19 cellular contexts compared by ENCODE assay signal in the genomic region with DNA sequence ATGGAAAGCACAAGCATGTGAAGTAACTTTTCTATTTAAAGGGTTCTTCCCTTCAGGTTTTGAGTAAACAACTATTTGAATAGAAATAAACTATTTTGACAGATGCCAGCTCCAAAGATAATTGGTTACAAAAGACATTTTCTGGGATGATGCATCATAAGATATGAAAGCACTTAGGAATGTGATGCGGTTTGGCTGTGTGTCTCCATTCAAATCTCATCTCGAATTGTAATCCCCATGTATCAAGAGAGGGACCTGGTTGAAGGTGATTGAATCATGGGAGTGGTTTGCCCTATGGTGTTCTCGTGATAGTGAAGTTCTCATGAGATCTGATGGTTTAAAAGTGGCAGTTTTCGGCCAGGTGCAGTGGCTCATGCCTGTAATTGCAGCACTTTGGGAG.
"Had no signal": no experiment of that assay in that cellular context is flagged by ENCODE, and none has a peak within 500 bp of the region (broad histone marks: within the 10 kb centered on the region; RNA-seq: fewer than 3 reads in every experiment).

No MANE protein-coding gene starts in this region.

- H3K9me3 ChIP-seq: esophagus squamous epithelium, lower lobe of right lung, sigmoid colon, spleen, thyroid gland had no signal

- H3K27ac ChIP-seq: esophagus squamous epithelium, lower lobe of right lung, spleen, thyroid gland, WERI-Rb-1 had no signal

- H3K36me3 ChIP-seq: esophagus squamous epithelium, lower lobe of right lung, sigmoid colon, spleen, thyroid gland, WERI-Rb-1 had no signal

- H3K4me3 ChIP-seq: esophagus squamous epithelium, lower lobe of right lung, sigmoid colon, spleen, thyroid gland had no signal

- DNase-seq: activated CD4-positive, alpha-beta memory T cell treated with anti-CD3 and anti-CD28 coated beads for 36 hours; activated CD8-positive, alpha-beta memory T cell treated with anti-CD3 and anti-CD28 coated beads, Interleukin-2, amount 10 ng/mL, durations not matched to agents 7 days and 5 days; activated naive CD4-positive, alpha-beta T cell treated with Interleukin-2 at 50 U/mL for 16 hours; activated naive CD8-positive, alpha-beta T cell treated with anti-CD3 and anti-CD28 coated beads, Interleukin-2, amount 10 ng/mL, durations not matched to agents 7 days and 5 days; caudate nucleus; effector memory CD8-positive, alpha-beta T cell; esophagus squamous epithelium; foreskin melanocyte; glutamatergic neuron; hippocampal formation; lower lobe of right lung; midbrain; occipital lobe; posterior cingulate gyrus; sigmoid colon; spleen; stimulated activated naive CD4-positive, alpha-beta T cell treated with Interleukin-2 at 50 U/mL for 16 hours; thyroid gland; WERI-Rb-1 had no signal

- H3K27me3 ChIP-seq: esophagus squamous epithelium, sigmoid colon, spleen, thyroid gland had no signal
